19 cellular contexts compared by ENCODE assay signal in genomic region chr17:57380055-57380356, GRCh38.
A peak's percentile ranks its signal among the peaks of the same experiment; 100 is the strongest.
DNase-seq lines count a peak whose midpoint lies in the region; ATAC-seq and TF ChIP-seq lines count a peak whose summit lies in the region.
"Had no signal": no experiment of that assay in that cellular context is flagged by ENCODE, and none has a peak within 500 bp of the region (broad histone marks: within the 10 kb centered on the region; RNA-seq: fewer than 3 reads in every experiment).

No MANE protein-coding gene starts in this region.

- DNase-seq in Caco-2, result no peak
- DNase-seq in WTC11 (ENCODE audit: low spot score), result no peak
- peak; percentile 34 for DNase-seq in iPS-NIHi11 (ENCODE audit: low spot score)
- no peak for DNase-seq in gastrocnemius medialis
- DNase-seq in natural killer cell treated with Interleukin-12 subunit alpha and Interleukin-12 subunit beta and Interleukin-15 and Interleukin-18, amount 100 ng/mL, for 72 hours (ENCODE audit: low spot score), result no peak
- DNase-seq in activated CD8-positive, alpha-beta T cell treated with anti-CD3 and anti-CD28 coated beads, Interleukin-2, amount 10 ng/mL, durations not matched to agents 7 days and 5 days, result no peak
- DNase-seq: activated CD4-positive, alpha-beta T cell treated with anti-CD3 and anti-CD28 coated beads for 36 hours; activated naive CD4-positive, alpha-beta T cell treated with anti-CD3 and anti-CD28 coated beads for 36 hours; colonic mucosa; foreskin melanocyte; KG1; lower lobe of right lung; naive thymus-derived CD8-positive, alpha-beta T cell; NCI-H1092 treated with DMSO at 0.1 percent for 48 hours; NCI-H2171; NCI-H748 treated with DMSO at 0.1 percent for 48 hours had no signal

- ATAC-seq in WTC11 (peak; percentile 40), gastrocnemius medialis (no peak), HG03045 (IDR thresholded peaks at IDR 0.05; ENCODE audit: unreplicated experiment) (no peak), HG03354 (IDR thresholded peaks at IDR 0.05; ENCODE audit: poor library complexity, severe bottlenecking, unreplicated experiment) (no peak)
- no peak for ATAC-seq in natural killer cell treated with Interleukin-12 subunit alpha and Interleukin-12 subunit beta and Interleukin-15 and Interleukin-18, amount 100 ng/mL, for 72 hours
- no peak for ATAC-seq in activated CD8-positive, alpha-beta T cell treated with anti-CD3 and anti-CD28 coated beads, Interleukin-2, amount 10 ng/mL, durations not matched to agents 7 days and 5 days
- ATAC-seq: lower lobe of right lung had no signal

- H3K27ac Mint-ChIP-seq in Caco-2 (ENCODE audit: unreplicated experiment) (peak overlapping the region; percentile 25), WTC11 (peak overlapping the region; percentile 51; the same call in 1 of the 2 replicates)
- no peak overlapping the region for H3K27ac Mint-ChIP-seq in natural killer cell treated with Interleukin-12 subunit alpha and Interleukin-12 subunit beta and Interleukin-15 and Interleukin-18, amount 100 ng/mL, for 72 hours
- H3K27ac Mint-ChIP-seq in activated CD8-positive, alpha-beta T cell treated with anti-CD3 and anti-CD28 coated beads, Interleukin-2, amount 10 ng/mL, durations not matched to agents 7 days and 5 days, result no peak overlapping the region
- H3K27ac Mint-ChIP-seq: activated CD4-positive, alpha-beta T cell treated with anti-CD3 and anti-CD28 coated beads for 36 hours; activated naive CD4-positive, alpha-beta T cell treated with anti-CD3 and anti-CD28 coated beads for 36 hours had no signal

- CTCF ChIA-PET in Caco-2 (lab: Charles Lee) (no interaction called here), WTC11 (lab: Charles Lee) (no interaction called here)
- CTCF ChIA-PET in activated CD8-positive, alpha-beta T cell treated with anti-CD3 and anti-CD28 coated beads, Interleukin-2, amount 10 ng/mL, durations not matched to agents 7 days and 5 days (lab: Charles Lee), result interaction anchor here (0.9 kb wide), 1 partner anchor 97 kb away, joined by 3 read pairs; no protein-coding TSS in a partner anchor

- no peak overlapping the region for H3K4me3 ChIP-seq in Caco-2 (ENCODE audit: low read depth, low read length)
- no peak overlapping the region for H3K4me3 ChIP-seq in gastrocnemius medialis
- H3K4me3 ChIP-seq: colonic mucosa, lower lobe of right lung had no signal

- H3K36me3 ChIP-seq in Caco-2 (ENCODE audit: control insufficient read depth, insufficient read depth, low read length) (peaks cover 1% of the 10 kb centered on the region; the same call in 1 of the 2 replicates), gastrocnemius medialis (no peaks in the 10 kb centered on the region)
- H3K36me3 ChIP-seq: colonic mucosa, lower lobe of right lung had no signal

- H3K27me3 ChIP-seq in Caco-2 (replicated peaks; ENCODE audit: control insufficient read depth, insufficient read depth, low read length) (no peaks in the 10 kb centered on the region), gastrocnemius medialis (no peaks in the 10 kb centered on the region)
- H3K27me3 ChIP-seq: colonic mucosa had no signal

- H3K9me3 Mint-ChIP-seq in Caco-2 (ENCODE audit: unreplicated experiment) (peaks cover 9% of the 10 kb centered on the region), WTC11 (peaks cover 8% of the 10 kb centered on the region)
- peaks cover 5% of the 10 kb centered on the region for H3K9me3 Mint-ChIP-seq in natural killer cell treated with Interleukin-12 subunit alpha and Interleukin-12 subunit beta and Interleukin-15 and Interleukin-18, amount 100 ng/mL, for 72 hours
- H3K9me3 Mint-ChIP-seq in activated CD8-positive, alpha-beta T cell treated with anti-CD3 and anti-CD28 coated beads, Interleukin-2, amount 10 ng/mL, durations not matched to agents 7 days and 5 days (ENCODE audit: insufficient read depth), result peaks cover 5% of the 10 kb centered on the region

- H3K27ac ChIP-seq in gastrocnemius medialis, result peak overlapping the region; percentile 63 to 81 (median 76)
- H3K27ac ChIP-seq: colonic mucosa, HL-60, lower lobe of right lung had no signal

- intact Hi-C loops in Caco-2 (cut with micrococcal nuclease; ENCODE audit: unreplicated experiment) (no loop called here), gastrocnemius medialis (cut with DNase I; ENCODE audit: low total_unique reads) (no loop called here)

- no peak overlapping the region for H3K4me3 Mint-ChIP-seq in Caco-2 (ENCODE audit: unreplicated experiment)
- H3K4me3 Mint-ChIP-seq in WTC11, result no peak overlapping the region
- no peak overlapping the region for H3K4me3 Mint-ChIP-seq in natural killer cell treated with Interleukin-12 subunit alpha and Interleukin-12 subunit beta and Interleukin-15 and Interleukin-18, amount 100 ng/mL, for 72 hours
- no peak overlapping the region for H3K4me3 Mint-ChIP-seq in activated CD8-positive, alpha-beta T cell treated with anti-CD3 and anti-CD28 coated beads, Interleukin-2, amount 10 ng/mL, durations not matched to agents 7 days and 5 days
- H3K4me3 Mint-ChIP-seq: activated CD4-positive, alpha-beta T cell treated with anti-CD3 and anti-CD28 coated beads for 36 hours; activated naive CD4-positive, alpha-beta T cell treated with anti-CD3 and anti-CD28 coated beads for 36 hours had no signal

- H3K4me1 Mint-ChIP-seq in Caco-2 (ENCODE audit: low read depth, unreplicated experiment) (peaks cover 29% of the 10 kb centered on the region), WTC11 (peaks cover 57% of the 10 kb centered on the region)
- H3K4me1 Mint-ChIP-seq in natural killer cell treated with Interleukin-12 subunit alpha and Interleukin-12 subunit beta and Interleukin-15 and Interleukin-18, amount 100 ng/mL, for 72 hours (ENCODE audit: low read depth in 2 of 2), result peaks cover 19 to 29% of the 10 kb centered on the region in 2 donors
- peaks cover 21% of the 10 kb centered on the region for H3K4me1 Mint-ChIP-seq in activated CD8-positive, alpha-beta T cell treated with anti-CD3 and anti-CD28 coated beads, Interleukin-2, amount 10 ng/mL, durations not matched to agents 7 days and 5 days (ENCODE audit: low read depth)

- TF ChIP-seq CTCF in Caco-2 (IDR thresholded peaks at IDR 0.05; ENCODE audit: insufficient read depth in 1 of 2, low read depth in 1 of 2, low read length in 1 of 2, severe bottlenecking in 1 of 2, unreplicated experiment in 1 of 2) (no peak), WTC11 (IDR thresholded peaks at IDR 0.05) (no peak), gastrocnemius medialis (IDR thresholded peaks at IDR 0.05 in 4 of 5, conservative IDR thresholded peaks at IDR 0.05 in 1 of 5) (no peak)

- no TSS peak for BruUV-seq in Caco-2 (replicated peaks; lab: Mats Ljungman, UMichigan)

- H3K9me3 ChIP-seq in Caco-2 (0 out of 2 replicates have a peak, but pooled peaks cover 4% of the 10 kb centered on the region), gastrocnemius medialis (no peaks in the 10 kb centered on the region)
- H3K9me3 ChIP-seq: colonic mucosa had no signal

- H3K27me3 Mint-ChIP-seq in Caco-2 (ENCODE audit: insufficient read depth, unreplicated experiment) (no peaks in the 10 kb centered on the region), WTC11 (ENCODE audit: low read depth) (no peaks in the 10 kb centered on the region)
- peaks cover 0 to 2% of the 10 kb centered on the region in 2 donors for H3K27me3 Mint-ChIP-seq in natural killer cell treated with Interleukin-12 subunit alpha and Interleukin-12 subunit beta and Interleukin-15 and Interleukin-18, amount 100 ng/mL, for 72 hours
- H3K27me3 Mint-ChIP-seq in activated CD8-positive, alpha-beta T cell treated with anti-CD3 and anti-CD28 coated beads, Interleukin-2, amount 10 ng/mL, durations not matched to agents 7 days and 5 days (ENCODE audit: low read depth), result no peaks in the 10 kb centered on the region
- H3K27me3 Mint-ChIP-seq: activated CD4-positive, alpha-beta T cell treated with anti-CD3 and anti-CD28 coated beads for 36 hours; naive thymus-derived CD8-positive, alpha-beta T cell had no signal

- H3K4me1 ChIP-seq in Caco-2, result peaks cover 28% of the 10 kb centered on the region
- peaks cover 30 to 35% of the 10 kb centered on the region in 2 donors for H3K4me1 ChIP-seq in gastrocnemius medialis
- H3K4me1 ChIP-seq: colonic mucosa had no signal

- in situ Hi-C loops in gastrocnemius medialis (cut with MboI; ENCODE audit: low sequenced_read_pairs in 4 of 4), result no loop called here

- no peak for TF ChIP-seq POLR2A in gastrocnemius medialis (IDR thresholded peaks at IDR 0.05)

- H3K36me3 Mint-ChIP-seq in Caco-2 (ENCODE audit: insufficient read depth, unreplicated experiment), result peaks cover 43% of the 10 kb centered on the region
- peaks cover 12% of the 10 kb centered on the region for H3K36me3 Mint-ChIP-seq in WTC11
- peaks cover 5% of the 10 kb centered on the region for H3K36me3 Mint-ChIP-seq in natural killer cell treated with Interleukin-12 subunit alpha and Interleukin-12 subunit beta and Interleukin-15 and Interleukin-18, amount 100 ng/mL, for 72 hours
- H3K36me3 Mint-ChIP-seq in activated CD8-positive, alpha-beta T cell treated with anti-CD3 and anti-CD28 coated beads, Interleukin-2, amount 10 ng/mL, durations not matched to agents 7 days and 5 days (ENCODE audit: low read depth), result peaks cover 25% of the 10 kb centered on the region

- POLR2A ChIA-PET in Caco-2 (lab: Charles Lee) (no interaction called here), WTC11 (lab: Charles Lee) (no interaction called here)
- POLR2A ChIA-PET in activated CD8-positive, alpha-beta T cell treated with anti-CD3 and anti-CD28 coated beads, Interleukin-2, amount 10 ng/mL, durations not matched to agents 7 days and 5 days (lab: Charles Lee), result no interaction called here

TF ChIP-seq in WTC11, 78 proteins besides CTCF, POLR2A, EP300 and RAD21:
- TF ChIP-seq GTF2I (CRISPR knock-in tag; conservative IDR thresholded peaks at IDR 0.05) (0 out of 2 replicates have a peak, but pooled peaks have one; percentile 27), NFYB (CRISPR knock-in tag; conservative IDR thresholded peaks at IDR 0.05; ENCODE audit: low read depth) (no peak), IRF2 (CRISPR knock-in tag; IDR thresholded peaks at IDR 0.05; ENCODE audit: borderline replicate concordance, low read depth) (no peak)

Comparison
In these comparisons a context has a peak if more than half of its experiments do, and no peak if none do; other contexts are left out.
1. H3K27ac Mint-ChIP-seq: peak in Caco-2 (single experiment) and WTC11 (single experiment); none in natural killer cell treated with Interleukin-12 subunit alpha and Interleukin-12 subunit beta and Interleukin-15 and Interleukin-18, amount 100 ng/mL, for 72 hours (0 of 2) and activated CD8-positive, alpha-beta T cell treated with anti-CD3 and anti-CD28 coated beads, Interleukin-2, amount 10 ng/mL, durations not matched to agents 7 days and 5 days (single experiment).